8 cellular contexts compared by ENCODE assay signal in genomic region chr19:55632463-55632834, GRCh38. TPM values are rescaled to one million over a fixed set of nuclear protein-coding genes. Genes with fewer than 3 reads are reported as not detected.
DNase-seq lines count a peak whose midpoint lies in the region; ATAC-seq, FAIRE-seq and TF ChIP-seq lines count a peak whose summit lies in the region.

No MANE protein-coding gene starts in this region.

- H3K4me3 ChIP-seq in HAP-1 (no peak overlapping the region), breast epithelium (no peak overlapping the region), keratinocyte (ENCODE audit: control insufficient read depth in 2 of 3, extremely low read depth in 1 of 3, insufficient read depth in 2 of 3, low read depth in 1 of 3, low read length in 3 of 3) (no peak overlapping the region)

- DNase-seq in AG09319 (ENCODE audit: extremely low read depth, low read depth) (peak; percentile 92), HAP-1 (ENCODE audit: low spot score in 2 of 2) (peak; percentile 75 to 96), NCI-H345 treated with DMSO at 0.1 percent for 48 hours (lab: John Stamatoyannopoulos, UW; ENCODE audit: unreplicated experiment) (peak; percentile 60), WTC11 (ENCODE audit: low spot score) (peak; percentile 92), breast epithelium (ENCODE audit: low spot score in 2 of 2) (peak; percentile 80 to 94), keratinocyte (ENCODE audit: low read depth, low spot score) (peak; percentile 98)
- peak; percentile 80 to 85 for DNase-seq in stimulated activated CD4-positive, alpha-beta T cell treated with anti-CD3 and anti-CD28 coated beads, Interleukin-1b, Interleukin-23, amount 100 ng/mL, for 1 hour (ENCODE audit: low read depth in 2 of 2)

- peak overlapping the region; percentile 80 for H3K27ac Mint-ChIP-seq in WTC11

- TF ChIP-seq POLR2A in breast epithelium (IDR thresholded peaks at IDR 0.05), result no peak

- H4K20me1 ChIP-seq in keratinocyte (ENCODE audit: control insufficient read depth, extremely low read depth, insufficient read depth, low read length), result no peaks in the 10 kb centered on the region

- H3K4me1 ChIP-seq in HAP-1 (peaks cover 9% of the 10 kb centered on the region; the same call in 1 of the 2 replicates), breast epithelium (no peaks in the 10 kb centered on the region), keratinocyte (ENCODE audit: control insufficient read depth, extremely low read depth, insufficient read depth, low read length) (peaks cover 14% of the 10 kb centered on the region)

- H3K4me1 Mint-ChIP-seq in WTC11, result peaks cover 29% of the 10 kb centered on the region

- H2AFZ ChIP-seq in keratinocyte (ENCODE audit: control insufficient read depth, low read length), result peak overlapping the region; percentile 56

- H3K9ac ChIP-seq in keratinocyte (ENCODE audit: control insufficient read depth, extremely low read depth, insufficient read depth, low read length), result no peak overlapping the region

- H3K4me2 ChIP-seq in keratinocyte (ENCODE audit: control insufficient read depth, extremely low read depth, insufficient read depth, low read depth, low read length), result no peak overlapping the region

- H3K27ac ChIP-seq in breast epithelium (peak overlapping the region; percentile 62 to 68), keratinocyte (ENCODE audit: control insufficient read depth, insufficient read depth, low read length) (no peak overlapping the region)

- peak; percentile 81 for TF ChIP-seq CTCF in AG09319 (IDR thresholded peaks at IDR 0.05; ENCODE audit: low read depth, low read length)
- peak; percentile 87 for TF ChIP-seq CTCF in WTC11 (IDR thresholded peaks at IDR 0.05)
- peak; percentile 84 to 93 (median 85) for TF ChIP-seq CTCF in breast epithelium (IDR thresholded peaks at IDR 0.05)
- TF ChIP-seq CTCF in keratinocyte (optimal IDR thresholded peaks at IDR 0.05 in 1 of 3, IDR thresholded peaks at IDR 0.05 in 1 of 3, conservative IDR thresholded peaks at IDR 0.05 in 1 of 3; ENCODE audit: extremely low read depth in 1 of 3, insufficient read depth in 2 of 3, low read length in 3 of 3), result peak; percentile 59 to 89 (median 80)

- peaks cover 25% of the 10 kb centered on the region for H3K79me2 ChIP-seq in keratinocyte (ENCODE audit: control insufficient read depth, insufficient read depth, low read length)

- dilution Hi-C loops in keratinocyte (cut with MboI; ENCODE audit: extremely low pct_ligation_motif_present, low sequenced_read_pairs), result no loop called here

- CTCF ChIA-PET in WTC11 (lab: Charles Lee), result interaction anchor here (0.5 to 3.9 kb wide), 45 partner anchors 8 to 1210 kb away, joined by 3 to 55 read pairs (median 4); partner anchors contain the start of genes CCDC106, FIZ1, ISOC2 and NAT14

- peak; percentile 61 for ATAC-seq in WTC11
- ATAC-seq in HG03108 (IDR thresholded peaks at IDR 0.05; ENCODE audit: unreplicated experiment), result no peak

- H3K27me3 Mint-ChIP-seq in WTC11 (ENCODE audit: low read depth), result peaks cover 9% of the 10 kb centered on the region; the same call in 1 of the 2 replicates

- POLR2A ChIA-PET in WTC11 (lab: Charles Lee), result interaction anchor here (0.9 to 2.9 kb wide), 5 partner anchors 8 to 88 kb away, joined by 3 to 8 read pairs (median 4); partner anchors contain the start of genes U2AF2, ZNF784 and ZNF865

- H3K36me3 ChIP-seq in HAP-1 (replicated peaks), result 0 out of 2 replicates have a peak, but pooled peaks cover 3% of the 10 kb centered on the region
- H3K36me3 ChIP-seq in breast epithelium, result no peaks in the 10 kb centered on the region
- no peaks in the 10 kb centered on the region for H3K36me3 ChIP-seq in keratinocyte (ENCODE audit: control insufficient read depth in 2 of 2, extremely low read depth in 1 of 2, insufficient read depth in 2 of 2, low read length in 2 of 2)

- FAIRE-seq in keratinocyte (lab: Jason Lieb, UNC), result peak; percentile 64

- 0 out of 2 replicates have a peak, but pooled peaks cover 5% of the 10 kb centered on the region for H3K36me3 Mint-ChIP-seq in WTC11

- in situ Hi-C loops in HAP-1 (cut with MboI; ENCODE audit: low sequenced_read_pairs), result no loop called here

- no peaks in the 10 kb centered on the region for H3K9me3 ChIP-seq in HAP-1
- H3K9me3 ChIP-seq in breast epithelium, result no peaks in the 10 kb centered on the region
- no peaks in the 10 kb centered on the region for H3K9me3 ChIP-seq in keratinocyte (ENCODE audit: control insufficient read depth, low read depth, low read length)

- H3K9me1 ChIP-seq in keratinocyte (ENCODE audit: control insufficient read depth, extremely low read depth, insufficient read depth, low read length), result peaks cover 2% of the 10 kb centered on the region

- no peaks in the 10 kb centered on the region; the same call in 1 of the 2 replicates for H3K27me3 ChIP-seq in HAP-1 (ENCODE audit: low read depth)
- H3K27me3 ChIP-seq in breast epithelium, result no peaks in the 10 kb centered on the region
- no peaks in the 10 kb centered on the region for H3K27me3 ChIP-seq in keratinocyte (ENCODE audit: control insufficient read depth, extremely low read depth, insufficient read depth, low read length)

- no peaks in the 10 kb centered on the region for H3K9me3 Mint-ChIP-seq in WTC11

- intact Hi-C loops in breast epithelium (cut with DNase I; ENCODE audit: low total_unique reads), result no loop called here

- H3K4me3 Mint-ChIP-seq in WTC11, result peak overlapping the region; percentile 20; the same call in 1 of the 2 replicates

RNA-seq across cellular contexts. Expression of gene ZNF784, which starts 8.1 kb away (rescaled TPM):
- total RNA-seq in WTC11 (2021), result 9.9 to 12.1 TPM (median 11.4 TPM) in 3 replicates
- total RNA-seq in breast epithelium, result 1 to 10 TPM; 2.6 to 6.7 (median 4.9) TPM
- 1.9 to 2.3 TPM (median 2.1 TPM) in 3 replicates for polyA plus RNA-seq in keratinocyte
- 1.5 TPM for polyA plus RNA-seq in keratinocyte (2011; ENCODE audit: low read depth)
- 1.0 and 2.0 TPM in 2 replicates for polyA plus RNA-seq in keratinocyte (2011; cell fraction: cytosol; rRNA removed)
- 3.1 and 3.5 TPM in 2 replicates for polyA plus RNA-seq in keratinocyte (2011; cell fraction: nucleus; rRNA removed)
- polyA plus RNA-seq in keratinocyte (2012; ENCODE audit: low replicate concordance), result 2.0 and 4.2 TPM in 2 replicates
- polyA minus RNA-seq in keratinocyte, result 1.6 to 3.7 TPM (median 2.5 TPM) in 3 replicates
- 1.9 TPM for polyA minus RNA-seq in keratinocyte (2011; cell fraction: cytosol; rRNA and poly(A)+ RNA removed)
- polyA minus RNA-seq in keratinocyte (2011; cell fraction: nucleus; rRNA and poly(A)+ RNA removed), result 1.1 and 1.6 TPM in 2 replicates

RNA-seq across cellular contexts. Expression of gene ZNF580, which starts 8.4 kb away (rescaled TPM):
- total RNA-seq in WTC11 (2021), result 31.3 to 33.5 TPM (median 32.0 TPM) in 3 replicates
- total RNA-seq in breast epithelium, result 10 to 100 TPM; 21.0 to 24.3 (median 22.4) TPM
- polyA plus RNA-seq in keratinocyte, result 3.0 to 8.3 TPM (median 3.7 TPM) in 3 replicates
- polyA plus RNA-seq in keratinocyte (2011; ENCODE audit: low read depth), result 3.4 TPM
- 9.4 and 16.5 TPM in 2 replicates for polyA plus RNA-seq in keratinocyte (2011; cell fraction: cytosol; rRNA removed)
- polyA plus RNA-seq in keratinocyte (2011; cell fraction: nucleus; rRNA removed), result 15.2 and 24.1 TPM in 2 replicates
- 20.5 and 21.3 TPM in 2 replicates for polyA plus RNA-seq in keratinocyte (2012; ENCODE audit: low replicate concordance)
- 3.1 to 16.1 TPM (median 4.9 TPM) in 3 replicates for polyA minus RNA-seq in keratinocyte
- 15.3 TPM for polyA minus RNA-seq in keratinocyte (2011; cell fraction: cytosol; rRNA and poly(A)+ RNA removed)
- polyA minus RNA-seq in keratinocyte (2011; cell fraction: nucleus; rRNA and poly(A)+ RNA removed), result 3.5 and 4.3 TPM in 2 replicates

RNA-seq across cellular contexts. Expression of gene ZNF581, which starts 11.0 kb away (rescaled TPM):
- total RNA-seq in WTC11 (2021) (94.6 to 100 TPM (median 99.5 TPM) in 3 replicates), breast epithelium (10 to 100 TPM; 10.7 to 16.8 (median 16.7) TPM)
- polyA plus RNA-seq in keratinocyte, result 14.8 to 18.7 TPM (median 17.1 TPM) in 3 replicates
- 5.0 TPM for polyA plus RNA-seq in keratinocyte (2011; ENCODE audit: low read depth)
- polyA plus RNA-seq in keratinocyte (2011; cell fraction: cytosol; rRNA removed), result 15.0 and 26.2 TPM in 2 replicates
- 12.8 and 15.9 TPM in 2 replicates for polyA plus RNA-seq in keratinocyte (2011; cell fraction: nucleus; rRNA removed)
- 23.6 and 36.3 TPM in 2 replicates for polyA plus RNA-seq in keratinocyte (2012; ENCODE audit: low replicate concordance)
- 13.6 to 28.6 TPM (median 26.6 TPM) in 3 replicates for polyA minus RNA-seq in keratinocyte
- polyA minus RNA-seq in keratinocyte (2011; cell fraction: cytosol; rRNA and poly(A)+ RNA removed), result 21.7 TPM
- 6.0 and 7.7 TPM in 2 replicates for polyA minus RNA-seq in keratinocyte (2011; cell fraction: nucleus; rRNA and poly(A)+ RNA removed)

RNA-seq across cellular contexts. Expression of gene CCDC106, which starts 15.6 kb away (rescaled TPM):
- 21.1 to 24.8 TPM (median 24.8 TPM) in 3 replicates for total RNA-seq in WTC11 (2021)
- 10 to 100 TPM in 2 of 3 donors, 1 to 10 TPM in 1; 7.9 to 10.5 (median 10.2) TPM for total RNA-seq in breast epithelium
- polyA plus RNA-seq in keratinocyte, result 2.3 to 3.5 TPM (median 3.1 TPM) in 3 replicates
- polyA plus RNA-seq in keratinocyte (2011; ENCODE audit: low read depth), result 1.8 TPM
- 1.6 and 4.0 TPM in 2 replicates for polyA plus RNA-seq in keratinocyte (2011; cell fraction: cytosol; rRNA removed)
- 2.4 and 4.4 TPM in 2 replicates for polyA plus RNA-seq in keratinocyte (2011; cell fraction: nucleus; rRNA removed)
- polyA plus RNA-seq in keratinocyte (2012; ENCODE audit: low replicate concordance), result 2.8 and 4.6 TPM in 2 replicates
- 0.96 to 3.7 TPM (median 1.1 TPM) in 3 replicates for polyA minus RNA-seq in keratinocyte
- 1.5 TPM for polyA minus RNA-seq in keratinocyte (2011; cell fraction: cytosol; rRNA and poly(A)+ RNA removed)
- 0.62 and 0.84 TPM in 2 replicates for polyA minus RNA-seq in keratinocyte (2011; cell fraction: nucleus; rRNA and poly(A)+ RNA removed)

RNA-seq across cellular contexts. Expression of gene U2AF2, which starts 22.4 kb away (rescaled TPM):
- total RNA-seq in WTC11 (2021) (249 to 302 TPM (median 249 TPM) in 3 replicates), breast epithelium (10 to 100 TPM; 82.5 to 93.4 (median 85.3) TPM)
- 109 to 157 TPM (median 109 TPM) in 3 replicates for polyA plus RNA-seq in keratinocyte
- 104 TPM for polyA plus RNA-seq in keratinocyte (2011; ENCODE audit: low read depth)
- polyA plus RNA-seq in keratinocyte (2011; cell fraction: cytosol; rRNA removed), result 71.4 and 181 TPM in 2 replicates
- 194 and 249 TPM in 2 replicates for polyA plus RNA-seq in keratinocyte (2011; cell fraction: nucleus; rRNA removed)
- polyA plus RNA-seq in keratinocyte (2012; ENCODE audit: low replicate concordance), result 74.1 and 161 TPM in 2 replicates
- 80.8 to 152 TPM (median 96.3 TPM) in 3 replicates for polyA minus RNA-seq in keratinocyte
- polyA minus RNA-seq in keratinocyte (2011; cell fraction: cytosol; rRNA and poly(A)+ RNA removed), result 148 TPM
- 94.0 and 97.5 TPM in 2 replicates for polyA minus RNA-seq in keratinocyte (2011; cell fraction: nucleus; rRNA and poly(A)+ RNA removed)
